Comparison of ENCODE assay signal across 15 cellular contexts in genomic region chr7:21939858-21940322, GRCh38. TPM values are rescaled to one million over a fixed set of nuclear protein-coding genes. Genes with fewer than 3 reads are reported as not detected.
A peak's percentile ranks its signal among the peaks of the same experiment; 100 is the strongest.
DNase-seq lines count a peak whose midpoint lies in the region; ATAC-seq, FAIRE-seq and TF ChIP-seq lines count a peak whose summit lies in the region.
"Had no signal": no experiment of that assay in that cellular context is flagged by ENCODE, and none has a peak within 500 bp of the region (broad histone marks: within the 10 kb centered on the region; RNA-seq: fewer than 3 reads in every experiment).

No MANE protein-coding gene starts in this region.

- H3K4me2 ChIP-seq in BLaER1 (peak overlapping the region; percentile 92), DOHH2 (ENCODE audit: low read length) (peak overlapping the region; percentile 33), HepG2 (ENCODE audit: low read depth, low read length) (no peak overlapping the region)

- H3F3A ChIP-seq in DOHH2 (ENCODE audit: control insufficient read depth, insufficient read depth) = 0 out of 2 replicates have a peak, but pooled peaks cover 3% of the 10 kb centered on the region

- TF ChIP-seq EP300 in HepG2 (IDR thresholded peaks at IDR 0.05; ENCODE audit: low read depth in 2 of 2, low read length in 2 of 2) (no peak), HepG2 (CRISPR knock-in tag; IDR thresholded peaks at IDR 0.05; ENCODE audit: borderline replicate concordance) (no peak)

- TF ChIP-seq CTCF in DOHH2 (IDR thresholded peaks at IDR 0.05; ENCODE audit: low read depth, low read length, poor library complexity, severe bottlenecking) (no peak), activated B cell treated with CpG ODN at 0.5 μM for 24 hours (IDR thresholded peaks at IDR 0.05) (no peak), HepG2 (CRISPR knock-in tag; IDR thresholded peaks at IDR 0.05) (no peak)

- no peak overlapping the region for H3K4me3 ChIP-seq in BLaER1
- H3K4me3 ChIP-seq in DOHH2 (ENCODE audit: low read length) = no peak overlapping the region; the same call in 1 of the 2 replicates
- no peak overlapping the region for H3K4me3 ChIP-seq in HepG2 (replicated peaks in 1 of 3; ENCODE audit: insufficient read depth in 1 of 3, low read depth in 2 of 3, low read length in 3 of 3)
- H3K4me3 ChIP-seq: heart right ventricle, sigmoid colon had no signal

- peak overlapping the region; percentile 16; the same call in 1 of the 2 replicates for H3K27ac ChIP-seq in BLaER1
- H3K27ac ChIP-seq in DOHH2 (ENCODE audit: low read depth, low read length) = no peak overlapping the region
- no peak overlapping the region for H3K27ac ChIP-seq in HepG2 (ENCODE audit: extremely low read length, insufficient read depth, low read length)

- in situ Hi-C loops in HepG2 (cut with HindIII; ENCODE audit: extremely low pct_ligation_motif_present, low pct_unique_long_range_greater_than_20kb) = no loop called here

- H3K4me1 Mint-ChIP-seq in activated B cell treated with CpG ODN at 0.5 μM for 24 hours = peaks cover 93% of the 10 kb centered on the region

- peaks cover 58% of the 10 kb centered on the region for H3K36me3 ChIP-seq in BLaER1
- peaks cover 64% of the 10 kb centered on the region for H3K36me3 ChIP-seq in DOHH2 (ENCODE audit: control insufficient read depth, low read length)
- H3K36me3 ChIP-seq in HepG2 (replicated peaks in 1 of 2; ENCODE audit: control insufficient read depth in 1 of 2, insufficient read depth in 2 of 2, low read length in 2 of 2) = no peaks in the 10 kb centered on the region
- H3K36me3 ChIP-seq: sigmoid colon had no signal

- no peaks in the 10 kb centered on the region for H3K27me3 Mint-ChIP-seq in activated B cell treated with CpG ODN at 0.5 μM for 24 hours
- H3K27me3 Mint-ChIP-seq: CD4-positive, alpha-beta memory T cell had no signal

- H3K4me1 ChIP-seq in BLaER1 (peaks cover 60% of the 10 kb centered on the region), DOHH2 (ENCODE audit: control insufficient read depth, low read length) (peaks cover 71% of the 10 kb centered on the region), HepG2 (ENCODE audit: insufficient read depth, low read length) (no peaks in the 10 kb centered on the region)

- no peak for TF ChIP-seq POLR2A in HepG2 (IDR thresholded peaks at IDR 0.05; ENCODE audit: insufficient read depth in 1 of 2, low read depth in 2 of 2, low read length in 2 of 2)

- H3K9ac ChIP-seq in BLaER1 (no peak overlapping the region), HepG2 (ENCODE audit: insufficient read depth, low read depth, low read length) (no peak overlapping the region)

- peaks cover 7% of the 10 kb centered on the region for H3K9me3 Mint-ChIP-seq in activated B cell treated with CpG ODN at 0.5 μM for 24 hours

- no peak for FAIRE-seq in HepG2 (lab: Jason Lieb, UNC)

- H3K36me3 Mint-ChIP-seq in activated B cell treated with CpG ODN at 0.5 μM for 24 hours (ENCODE audit: low read depth) = peaks cover 42% of the 10 kb centered on the region

- POLR2A ChIA-PET in activated B cell treated with CpG ODN at 0.5 μM for 24 hours (lab: Charles Lee) = interaction anchor here (0.6 to 1.3 kb wide), 6 partner anchors 14 to 1658 kb away, joined by 3 to 7 read pairs (median 5); partner anchors contain the start of gene CCDC126
- POLR2A ChIA-PET in HepG2 (lab: Yijun Ruan, JAX) = no interaction called here

- DNase-seq in activated B cell treated with CpG ODN at 0.5 μM for 24 hours (no peak), kidney tubule cell (ENCODE audit: low spot score) (peak; percentile 31), HepG2 (ENCODE audit: low spot score) (no peak)
- DNase-seq: CD4-positive, alpha-beta memory T cell; erythroblast; H7; heart right ventricle; left colon; NCI-H524 treated with DMSO at 0.1 percent for 48 hours; sigmoid colon had no signal

- CTCF ChIA-PET in activated B cell treated with CpG ODN at 0.5 μM for 24 hours (lab: Charles Lee) (no interaction called here), HepG2 (lab: Yijun Ruan, JAX; ENCODE audit: low intra/inter-chr PET ratio, low total read pairs) (no interaction called here)

- no TSS peak for BruUV-seq in HepG2 (replicated peaks; lab: Mats Ljungman, UMichigan)

- H4K20me1 ChIP-seq in BLaER1 (peaks cover 19% of the 10 kb centered on the region; the same call in 1 of the 2 replicates), DOHH2 (ENCODE audit: control insufficient read depth, insufficient read depth, low read depth, low read length) (peaks cover 17% of the 10 kb centered on the region), HepG2 (ENCODE audit: insufficient read depth, low read length) (no peaks in the 10 kb centered on the region)

- no peaks in the 10 kb centered on the region for H3K9me2 ChIP-seq in DOHH2 (replicated peaks; ENCODE audit: control insufficient read depth, low read length)

- H3K4me3 Mint-ChIP-seq in activated B cell treated with CpG ODN at 0.5 μM for 24 hours = peak overlapping the region; percentile 64
- H3K4me3 Mint-ChIP-seq: CD4-positive, alpha-beta memory T cell; nephron had no signal

- intact Hi-C loops in activated B cell treated with CpG ODN at 0.5 μM for 24 hours (cut with micrococcal nuclease) (loop anchor here (1.0 to 10.0 kb wide), 9 partner anchors 15 to 1725 kb away; partner anchors contain the start of genes HYCC1, KLHL7 and MACC1), HepG2 (cut with micrococcal nuclease; ENCODE audit: unreplicated experiment) (no loop called here)

- H2AFZ ChIP-seq in HepG2 (ENCODE audit: low read length) = no peak overlapping the region

- H3K79me2 ChIP-seq in DOHH2 (ENCODE audit: control insufficient read depth, low read length) (peaks cover 100% of the 10 kb centered on the region), HepG2 (ENCODE audit: insufficient read depth, low read length) (no peaks in the 10 kb centered on the region)

- H3K27ac Mint-ChIP-seq in activated B cell treated with CpG ODN at 0.5 μM for 24 hours = peak overlapping the region; percentile 75
- H3K27ac Mint-ChIP-seq: CD4-positive, alpha-beta memory T cell; nephron had no signal

- TF ChIP-seq RAD21 in HepG2 (CRISPR knock-in tag; IDR thresholded peaks at IDR 0.05) = no peak

- ATAC-seq in activated B cell treated with CpG ODN at 0.5 μM for 24 hours (ENCODE audit: low read depth) = no peak
- no peak for ATAC-seq in HG03025 (IDR thresholded peaks at IDR 0.05; ENCODE audit: low FRiP score, unreplicated experiment)
- no peak for ATAC-seq in HepG2
- ATAC-seq in HG02610 (IDR thresholded peaks at IDR 0.05; ENCODE audit: unreplicated experiment) = no peak
- ATAC-seq: left colon had no signal

- H3K27me3 ChIP-seq in BLaER1 (no peaks in the 10 kb centered on the region), DOHH2 (ENCODE audit: control insufficient read depth, low read length) (no peaks in the 10 kb centered on the region), HepG2 (ENCODE audit: control insufficient read depth in 1 of 2, insufficient read depth in 2 of 2, low read length in 2 of 2) (peaks cover 0 to 5% of the 10 kb centered on the region in 2 experiments; a peak in 1 of 5 replicates)
- H3K27me3 ChIP-seq: heart right ventricle, sigmoid colon had no signal

- H3K9me3 ChIP-seq in BLaER1 = peaks cover 41% of the 10 kb centered on the region
- H3K9me3 ChIP-seq in DOHH2 (ENCODE audit: control insufficient read depth, insufficient read depth, low read length) = peaks cover 3% of the 10 kb centered on the region; the same call in 1 of the 2 replicates
- H3K9me3 ChIP-seq in HepG2 (ENCODE audit: low read length) = no peaks in the 10 kb centered on the region
- H3K9me3 ChIP-seq: sigmoid colon had no signal

- WGBS in HepG2 (ENCODE audit: low lambda C conversion rate) = 31% methylated on average over 2 of the region's 2 CpGs

TF ChIP-seq in HepG2, 621 proteins besides CTCF, POLR2A, EP300 and RAD21:
- TF ChIP-seq ETV5 (CRISPR knock-in tag; IDR thresholded peaks at IDR 0.05; ENCODE audit: borderline replicate concordance) (no peak), HNRNPL (IDR thresholded peaks at IDR 0.05; ENCODE audit: low read depth, low read length) (no peak), ZNF629 (CRISPR knock-in tag; conservative IDR thresholded peaks at IDR 0.05) (no peak)

RNA-seq across cellular contexts. Expression of gene CDCA7L, which starts 5.8 kb away (rescaled TPM):
- total RNA-seq in activated B cell treated with CpG ODN at 0.5 μM for 24 hours (69.8 and 70.3 TPM in 2 replicates), HepG2 (2016; rRNA removed; fragmentation: Illumina TruSeq; extraction: Trizol) (2.7 and 3.4 TPM in 2 replicates)
- total RNA-seq in HepG2 (2016; cell fraction: cytosol; rRNA removed; fragmentation: Illumina TruSeq; extraction: Trizol; ENCODE audit: low read depth) = 1.1 TPM in 2 replicates
- 2.4 and 3.7 TPM in 2 replicates for total RNA-seq in HepG2 (2016; cell fraction: insoluble cytoplasmic fraction; rRNA removed; fragmentation: Illumina TruSeq; extraction: Trizol)
- total RNA-seq in HepG2 (2016; cell fraction: membrane; rRNA removed; fragmentation: Illumina TruSeq; extraction: Trizol) = 2.4 and 2.7 TPM in 2 replicates
- 2.5 and 2.8 TPM in 2 replicates for total RNA-seq in HepG2 (2016; cell fraction: nucleus; rRNA removed; fragmentation: Illumina TruSeq; extraction: Trizol)
- 3.7 and 4.2 TPM in 2 replicates for polyA plus RNA-seq in HepG2 (2011; rRNA removed)
- 4.0 and 4.2 TPM in 2 replicates for polyA plus RNA-seq in HepG2 (2011; cell fraction: cytosol; rRNA removed)
- polyA plus RNA-seq in HepG2 (2011; cell fraction: nucleus; rRNA removed) = 3.2 and 3.5 TPM in 2 replicates
- polyA plus RNA-seq in HepG2 (2012) = 2.1 and 4.3 TPM in 2 replicates
- 0.18 and 0.43 TPM in 2 replicates for polyA plus RNA-seq in HepG2 (2016; cell fraction: cytosol; fragmentation: Illumina TruSeq; extraction: Trizol; ENCODE audit: low read depth)
- polyA plus RNA-seq in HepG2 (2016; cell fraction: insoluble cytoplasmic fraction; fragmentation: Illumina TruSeq; extraction: Trizol; ENCODE audit: low read depth) = 3.2 and 4.3 TPM in 2 replicates
- polyA plus RNA-seq in HepG2 (2016; cell fraction: membrane; fragmentation: Illumina TruSeq; extraction: Trizol; ENCODE audit: low read depth) = 1.4 and 1.6 TPM in 2 replicates
- polyA plus RNA-seq in HepG2 (2016; cell fraction: nucleus; fragmentation: Illumina TruSeq; extraction: Trizol; ENCODE audit: insufficient read depth, low read depth) = 3.5 and 3.7 TPM in 2 replicates
- 7.5 and 120 TPM in 2 replicates for polyA minus RNA-seq in HepG2 (2011; rRNA and poly(A)+ RNA removed; ENCODE audit: low replicate concordance)
- polyA minus RNA-seq in HepG2 (2011; cell fraction: cytosol; rRNA and poly(A)+ RNA removed) = 4.8 and 6.8 TPM in 2 replicates
- polyA minus RNA-seq in HepG2 (2011; cell fraction: nucleus; rRNA and poly(A)+ RNA removed) = 6.8 and 8.5 TPM in 2 replicates

Comparison
In these comparisons a context has a peak if more than half of its experiments do, and no peak if none do; other contexts are left out.
1. RNA of gene CDCA7L, which starts 5.8 kb away (total RNA-seq): 69.8 to 70.3 TPM in activated B cell treated with CpG ODN at 0.5 μM for 24 hours; 1.1 to 3.7 TPM in HepG2; every median in the first group is over 10 times any median in the second.